In the genomic region with DNA sequence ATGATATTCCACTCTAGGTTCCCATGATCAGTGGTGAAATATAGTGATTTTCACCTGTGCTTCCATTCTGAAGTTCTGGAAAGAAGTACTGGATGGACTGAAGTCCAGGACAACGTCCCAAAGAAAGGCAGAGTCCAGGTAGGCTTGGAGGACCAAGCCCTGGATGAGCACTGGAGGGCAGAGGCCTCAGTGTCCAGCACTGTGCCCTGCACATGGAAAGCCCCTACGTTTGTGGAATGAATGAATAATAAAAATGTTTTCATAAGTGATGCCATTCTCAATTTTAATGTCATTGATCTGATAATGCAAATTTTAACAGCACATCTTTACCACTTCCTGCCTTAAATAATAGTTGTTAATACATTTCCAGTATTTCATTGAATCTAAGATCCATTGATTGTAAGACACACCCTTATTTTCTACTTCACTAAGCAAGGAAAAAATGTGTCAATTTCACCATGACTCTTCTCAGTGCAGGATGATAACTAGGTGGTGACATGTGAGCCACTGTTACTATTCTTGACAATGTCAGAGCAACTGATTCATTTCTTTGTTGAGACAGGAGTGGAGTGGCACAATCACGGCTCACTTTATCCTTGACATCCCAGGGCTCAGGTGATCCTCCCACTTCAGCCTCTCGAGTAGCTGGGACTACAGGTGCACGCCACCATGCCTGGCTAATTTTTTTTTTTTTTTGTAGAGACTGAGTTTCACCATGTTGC, we compare ENCODE assay signal across 13 cellular contexts.
"Had no signal": no experiment of that assay in that cellular context is flagged by ENCODE, and none has a peak within 500 bp of the region (broad histone marks: within the 10 kb centered on the region; RNA-seq: fewer than 3 reads in every experiment).

No MANE protein-coding gene starts in this region.

- H3K9me3 Mint-ChIP-seq: natural killer cell treated with Interleukin-12 subunit alpha and Interleukin-12 subunit beta and Interleukin-15 and Interleukin-18, amount 100 ng/mL, for 72 hours had no signal

- ATAC-seq: esophagus mucosa; left ventricle myocardium superior; natural killer cell treated with Interleukin-12 subunit alpha and Interleukin-12 subunit beta and Interleukin-15 and Interleukin-18, amount 100 ng/mL, for 72 hours; right lobe of liver had no signal

- H3K27ac Mint-ChIP-seq: natural killer cell treated with Interleukin-12 subunit alpha and Interleukin-12 subunit beta and Interleukin-15 and Interleukin-18, amount 100 ng/mL, for 72 hours had no signal

- H3K36me3 Mint-ChIP-seq: natural killer cell treated with Interleukin-12 subunit alpha and Interleukin-12 subunit beta and Interleukin-15 and Interleukin-18, amount 100 ng/mL, for 72 hours had no signal

- H3K4me3 Mint-ChIP-seq: natural killer cell treated with Interleukin-12 subunit alpha and Interleukin-12 subunit beta and Interleukin-15 and Interleukin-18, amount 100 ng/mL, for 72 hours had no signal

- DNase-seq: activated CD4-positive, alpha-beta T cell treated with anti-CD3 and anti-CD28 coated beads for 4 hours; activated naive CD4-positive, alpha-beta T cell treated with Interleukin-2 at 50 U/mL for 16 hours; anterior cingulate cortex; hippocampal formation; left ventricle myocardium superior; mesenchymal stem cell; occipital lobe; psoas muscle; right lobe of liver; stomach; T1000 had no signal
